In genomic region chr3:135197246-135197645, GRCh38 we compare ENCODE assay signal across 22 cellular contexts.
DNase-seq lines count a peak whose midpoint lies in the region; ATAC-seq and TF ChIP-seq lines count a peak whose summit lies in the region.
"Had no signal": no experiment of that assay in that cellular context is flagged by ENCODE, and none has a peak within 500 bp of the region (broad histone marks: within the 10 kb centered on the region; RNA-seq: fewer than 3 reads in every experiment).

No MANE protein-coding gene starts in this region.

- ATAC-seq in GM18511 (IDR thresholded peaks at IDR 0.05; ENCODE audit: unreplicated experiment) (peak; percentile 47), HG02678 (IDR thresholded peaks at IDR 0.05; ENCODE audit: unreplicated experiment) (peak; percentile 57)
- ATAC-seq in stimulated activated memory B cell treated with anti-CD40 and anti-IgM and Interleukin-4, amounts not matched to agents 10 μg/mL and 1 μg/mL and 100 μg/mL, for 72 hours = peak; percentile 60
- ATAC-seq: activated CD8-positive, alpha-beta T cell treated with anti-CD3 and anti-CD28 coated beads, Interleukin-2, amount 10 ng/mL, durations not matched to agents 7 days and 5 days; body of pancreas; gastrocnemius medialis; left colon; T-helper 17 cell had no signal

- no peak overlapping the region for H2AK5ac ChIP-seq in neuronal stem cell (ENCODE audit: low read depth, low read length)

- no peaks in the 10 kb centered on the region for H3K9me3 Mint-ChIP-seq in stimulated activated memory B cell treated with anti-CD40 and anti-IgM and Interleukin-4, amounts not matched to agents 10 μg/mL and 1 μg/mL and 100 μg/mL, for 72 hours
- H3K9me3 Mint-ChIP-seq in mesothelial cell of epicardium = peaks cover 4% of the 10 kb centered on the region

- no peak overlapping the region for H3K4me2 ChIP-seq in neuronal stem cell (ENCODE audit: insufficient read depth, low read length, poor library complexity, severe bottlenecking)

- H3K4me1 Mint-ChIP-seq in stimulated activated memory B cell treated with anti-CD40 and anti-IgM and Interleukin-4, amounts not matched to agents 10 μg/mL and 1 μg/mL and 100 μg/mL, for 72 hours = no peaks in the 10 kb centered on the region
- H3K4me1 Mint-ChIP-seq in mesothelial cell of epicardium = no peaks in the 10 kb centered on the region
- H3K4me1 Mint-ChIP-seq: activated naive CD8-positive, alpha-beta T cell treated with anti-CD3 and anti-CD28 coated beads for 36 hours; B cell; T-helper 17 cell had no signal

- H3K4me3 ChIP-seq in neuronal stem cell (ENCODE audit: low read length in 2 of 2) = no peak overlapping the region
- H3K4me3 ChIP-seq: body of pancreas, gastrocnemius medialis, prostate gland, skin epidermis had no signal

- peaks cover 0 to 3% of the 10 kb centered on the region in 2 donors for H3K36me3 ChIP-seq in neuronal stem cell (replicated peaks in 1 of 2; ENCODE audit: control insufficient read depth in 2 of 2, insufficient read depth in 2 of 2, low read length in 2 of 2)
- H3K36me3 ChIP-seq: gastrocnemius medialis, prostate gland had no signal

- DNase-seq in M059J (ENCODE audit: low read depth) = peak; percentile 54
- no peak for DNase-seq in neuronal stem cell (ENCODE audit: low spot score)
- DNase-seq in mesothelial cell of epicardium (ENCODE audit: low spot score in 2 of 2, unreplicated experiment in 2 of 2) = no peak
- DNase-seq in activated CD4-positive, alpha-beta T cell treated with anti-CD3 and anti-CD28 coated beads, Interleukin-2, amount 50 U/mL, for 4 hours = no peak
- DNase-seq: activated CD8-positive, alpha-beta T cell treated with anti-CD3 and anti-CD28 coated beads, Interleukin-2, amount 10 ng/mL, durations not matched to agents 7 days and 5 days; activated naive CD8-positive, alpha-beta T cell treated with anti-CD3 and anti-CD28 coated beads for 36 hours; body of pancreas; gastrocnemius medialis; left colon; midbrain; MV-4-11; NCI-H2081 treated with DMSO at 0.1 percent for 48 hours; SHP77; stimulated activated CD4-positive, alpha-beta T cell treated with anti-CD3 and anti-CD28 coated beads, Interleukin-4, amount 100 ng/mL, for 1 hour; T-helper 17 cell had no signal

- no peaks in the 10 kb centered on the region for H3K27me3 ChIP-seq in neuronal stem cell (ENCODE audit: control insufficient read depth in 3 of 3, insufficient read depth in 3 of 3, low read depth in 1 of 3, low read length in 3 of 3)
- H3K27me3 ChIP-seq: body of pancreas, gastrocnemius medialis had no signal

- no peak overlapping the region for H3K27ac Mint-ChIP-seq in stimulated activated memory B cell treated with anti-CD40 and anti-IgM and Interleukin-4, amounts not matched to agents 10 μg/mL and 1 μg/mL and 100 μg/mL, for 72 hours
- no peak overlapping the region for H3K27ac Mint-ChIP-seq in mesothelial cell of epicardium
- H3K27ac Mint-ChIP-seq: activated CD8-positive, alpha-beta T cell treated with anti-CD3 and anti-CD28 coated beads, Interleukin-2, amount 10 ng/mL, durations not matched to agents 7 days and 5 days; activated naive CD8-positive, alpha-beta T cell treated with anti-CD3 and anti-CD28 coated beads for 36 hours; B cell; T-helper 17 cell had no signal

- H3K18ac ChIP-seq in neuronal stem cell (ENCODE audit: low read length) = no peak overlapping the region

- H2BK15ac ChIP-seq in neuronal stem cell (ENCODE audit: low read length) = no peak overlapping the region

- no peak for TF ChIP-seq CTCF in mesothelial cell of epicardium (IDR thresholded peaks at IDR 0.05; ENCODE audit: unreplicated experiment)

- H3K4ac ChIP-seq in neuronal stem cell (ENCODE audit: low read length) = no peak overlapping the region

- H3K36me3 Mint-ChIP-seq in stimulated activated memory B cell treated with anti-CD40 and anti-IgM and Interleukin-4, amounts not matched to agents 10 μg/mL and 1 μg/mL and 100 μg/mL, for 72 hours = peaks cover 6% of the 10 kb centered on the region
- H3K36me3 Mint-ChIP-seq in mesothelial cell of epicardium = no peaks in the 10 kb centered on the region
- H3K36me3 Mint-ChIP-seq: activated naive CD8-positive, alpha-beta T cell treated with anti-CD3 and anti-CD28 coated beads for 36 hours had no signal

- no peak overlapping the region for H4K91ac ChIP-seq in neuronal stem cell (ENCODE audit: low read depth, low read length, poor library complexity)

- no peaks in the 10 kb centered on the region for H3K79me1 ChIP-seq in neuronal stem cell (ENCODE audit: low read depth, low read length)

- no peaks in the 10 kb centered on the region for H3K4me1 ChIP-seq in neuronal stem cell (ENCODE audit: control insufficient read depth in 2 of 2, insufficient read depth in 1 of 2, low read depth in 1 of 2, low read length in 2 of 2)
- H3K4me1 ChIP-seq: body of pancreas, gastrocnemius medialis, prostate gland had no signal

- H3K27me3 Mint-ChIP-seq in stimulated activated memory B cell treated with anti-CD40 and anti-IgM and Interleukin-4, amounts not matched to agents 10 μg/mL and 1 μg/mL and 100 μg/mL, for 72 hours = no peaks in the 10 kb centered on the region
- H3K27me3 Mint-ChIP-seq in mesothelial cell of epicardium (ENCODE audit: low read depth) = peaks cover 6% of the 10 kb centered on the region
- H3K27me3 Mint-ChIP-seq: activated naive CD8-positive, alpha-beta T cell treated with anti-CD3 and anti-CD28 coated beads for 36 hours; B cell; T-helper 17 cell had no signal

- no peak overlapping the region for H4K8ac ChIP-seq in neuronal stem cell (ENCODE audit: low read depth, low read length)

- H2BK5ac ChIP-seq in neuronal stem cell (ENCODE audit: low read length) = no peak overlapping the region

- H3K9me3 ChIP-seq in neuronal stem cell (replicated peaks in 1 of 2; ENCODE audit: control insufficient read depth in 2 of 2, insufficient read depth in 1 of 2, low read depth in 1 of 2, low read length in 2 of 2) = no peaks in the 10 kb centered on the region
- H3K9me3 ChIP-seq: body of pancreas, gastrocnemius medialis, prostate gland had no signal

- no peak overlapping the region for H2BK120ac ChIP-seq in neuronal stem cell (ENCODE audit: low read depth, low read length)

- H2AFZ ChIP-seq in neuronal stem cell (ENCODE audit: low read length) = no peak overlapping the region

- no peak overlapping the region for H3K14ac ChIP-seq in neuronal stem cell (ENCODE audit: low read length)

- no peak overlapping the region for H3K9ac ChIP-seq in neuronal stem cell (ENCODE audit: low read depth, low read length, poor library complexity)

- H3K23ac ChIP-seq in neuronal stem cell (ENCODE audit: low read depth, low read length, poor library complexity) = no peak overlapping the region

- H2BK12ac ChIP-seq in neuronal stem cell (ENCODE audit: low read length) = no peak overlapping the region

- H3K4me3 Mint-ChIP-seq in stimulated activated memory B cell treated with anti-CD40 and anti-IgM and Interleukin-4, amounts not matched to agents 10 μg/mL and 1 μg/mL and 100 μg/mL, for 72 hours = no peak overlapping the region
- H3K4me3 Mint-ChIP-seq in mesothelial cell of epicardium = no peak overlapping the region
- H3K4me3 Mint-ChIP-seq: activated CD8-positive, alpha-beta T cell treated with anti-CD3 and anti-CD28 coated beads, Interleukin-2, amount 10 ng/mL, durations not matched to agents 7 days and 5 days; activated naive CD8-positive, alpha-beta T cell treated with anti-CD3 and anti-CD28 coated beads for 36 hours; B cell; T-helper 17 cell had no signal

- H3K27ac ChIP-seq in neuronal stem cell (replicated peaks; ENCODE audit: low read length) = no peak overlapping the region
- H3K27ac ChIP-seq: body of pancreas, epithelial cell of prostate, gastrocnemius medialis, prostate gland, skin epidermis had no signal

- no CpG with 5 or more reads among the region's 3 CpGs for WGBS in neuronal stem cell (ENCODE audit: extremely low coverage in 2 of 2, insufficient read length in 2 of 2, insufficient replicate concordance in 1 of 2), 2 donors
